Comparison of ENCODE assay signal across 18 cellular contexts in the genomic region with DNA sequence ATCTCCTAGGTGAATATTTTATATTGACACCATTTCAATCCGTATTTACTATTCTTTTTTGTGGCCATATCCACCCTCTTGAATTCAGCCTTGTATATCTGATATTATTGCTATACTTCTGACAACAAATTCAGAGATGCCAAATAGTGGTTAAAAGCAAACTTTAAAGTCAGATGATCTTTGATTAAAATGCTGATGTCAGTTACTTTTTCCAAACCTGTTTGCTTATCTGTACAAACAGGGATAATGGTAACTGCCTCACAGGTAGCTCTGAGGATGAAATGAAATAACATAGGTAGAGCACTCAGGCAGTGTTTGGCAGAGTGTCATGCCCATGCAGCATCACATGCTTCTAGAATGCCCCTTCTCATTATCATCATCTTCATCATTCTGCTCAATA. TPM values are rescaled to one million over a fixed set of nuclear protein-coding genes. Genes with fewer than 3 reads are reported as not detected.
A peak's percentile ranks its signal among the peaks of the same experiment; 100 is the strongest.
DNase-seq lines count a peak whose midpoint lies in the region; ATAC-seq, FAIRE-seq and TF ChIP-seq lines count a peak whose summit lies in the region.
"Had no signal": no experiment of that assay in that cellular context is flagged by ENCODE, and none has a peak within 500 bp of the region (broad histone marks: within the 10 kb centered on the region; RNA-seq: fewer than 3 reads in every experiment).

No MANE protein-coding gene starts in this region.

- H3K36me3 Mint-ChIP-seq in type B pancreatic cell, result peaks cover 4% of the 10 kb centered on the region
- no peaks in the 10 kb centered on the region for H3K36me3 Mint-ChIP-seq in activated T-helper 2 cell treated with anti-CD3 and anti-CD28 coated beads, Interferon-gamma antibody, Interleukin-2, Interleukin-4, amounts not matched to agents 10 μg/mL and 5 μg/mL and 100 μg/mL, durations not matched to agents 14 hours and 24 hours and 36 hours (ENCODE audit: low read depth)
- H3K36me3 Mint-ChIP-seq: CD4-positive, CD25-positive, alpha-beta regulatory T cell had no signal

- CTCF ChIA-PET in HepG2 (lab: Yijun Ruan, JAX; ENCODE audit: low intra/inter-chr PET ratio, low total read pairs), result no interaction called here

- H3K27me3 ChIP-seq in HepG2 (ENCODE audit: control insufficient read depth in 1 of 2, insufficient read depth in 2 of 2, low read length in 2 of 2), result no peaks in the 10 kb centered on the region; a peak in 1 of 5 replicates
- H3K27me3 ChIP-seq in right lobe of liver, result no peaks in the 10 kb centered on the region
- H3K27me3 ChIP-seq: BE2C had no signal

- POLR2A ChIA-PET in HepG2 (lab: Yijun Ruan, JAX), result no interaction called here

- H3K27ac ChIP-seq in HepG2 (ENCODE audit: extremely low read length, insufficient read depth, low read length), result no peak overlapping the region
- no peak overlapping the region for H3K27ac ChIP-seq in right lobe of liver
- H3K27ac ChIP-seq in VCaP, result peak overlapping the region; percentile 11; the same call in 1 of the 2 replicates
- H3K27ac ChIP-seq: GM23248 had no signal

- no peaks in the 10 kb centered on the region for H4K20me1 ChIP-seq in HepG2 (ENCODE audit: insufficient read depth, low read length)

- ATAC-seq in HepG2 (no peak), right lobe of liver (no peak), HG03280 (IDR thresholded peaks at IDR 0.05; ENCODE audit: unreplicated experiment) (no peak)

- H3K79me2 ChIP-seq in HepG2 (ENCODE audit: insufficient read depth, low read length), result no peaks in the 10 kb centered on the region

- H3K4me3 ChIP-seq in HepG2 (replicated peaks in 1 of 3; ENCODE audit: insufficient read depth in 1 of 3, low read depth in 2 of 3, low read length in 3 of 3) (no peak overlapping the region), right lobe of liver (no peak overlapping the region)
- H3K4me3 ChIP-seq: GM23248 had no signal

- peak overlapping the region; percentile 55 for H3K27ac Mint-ChIP-seq in type B pancreatic cell
- no peak overlapping the region for H3K27ac Mint-ChIP-seq in activated T-helper 2 cell treated with anti-CD3 and anti-CD28 coated beads, Interferon-gamma antibody, Interleukin-2, Interleukin-4, amounts not matched to agents 10 μg/mL and 5 μg/mL and 100 μg/mL, durations not matched to agents 14 hours and 24 hours and 36 hours
- H3K27ac Mint-ChIP-seq: HFFc6 had no signal

- H3K9ac ChIP-seq in HepG2 (ENCODE audit: insufficient read depth, low read depth, low read length), result no peak overlapping the region
- H3K9ac ChIP-seq: GM23248 had no signal

- in situ Hi-C loops in HepG2 (cut with HindIII; ENCODE audit: extremely low pct_ligation_motif_present, low pct_unique_long_range_greater_than_20kb), result no loop called here

- no peak for DNase-seq in HepG2 (ENCODE audit: low spot score)
- DNase-seq in right lobe of liver, result no peak
- no peak for DNase-seq in type B pancreatic cell (ENCODE audit: extremely low spot score, unreplicated experiment)
- no peak for DNase-seq in activated T-helper 2 cell treated with anti-CD3 and anti-CD28 coated beads, Interferon-gamma antibody, Interleukin-2, Interleukin-4, amounts not matched to agents 10 μg/mL and 5 μg/mL and 100 μg/mL, durations not matched to agents 14 hours and 24 hours and 36 hours (ENCODE audit: low spot score)
- DNase-seq: 8988T; BE2C; C1 segment of cervical spinal cord; Caco-2; CD4-positive, CD25-positive, alpha-beta regulatory T cell; GM23248; HCEC 1CT; HFFc6 had no signal

- no peak overlapping the region for H3K4me3 Mint-ChIP-seq in type B pancreatic cell
- H3K4me3 Mint-ChIP-seq in activated T-helper 2 cell treated with anti-CD3 and anti-CD28 coated beads, Interferon-gamma antibody, Interleukin-2, Interleukin-4, amounts not matched to agents 10 μg/mL and 5 μg/mL and 100 μg/mL, durations not matched to agents 14 hours and 24 hours and 36 hours (ENCODE audit: low read depth), result no peak overlapping the region
- H3K4me3 Mint-ChIP-seq: CD4-positive, CD25-positive, alpha-beta regulatory T cell; HFFc6 had no signal

- intact Hi-C loops in HepG2 (cut with micrococcal nuclease; ENCODE audit: unreplicated experiment), result no loop called here
- intact Hi-C loops in right lobe of liver (cut with DNase I), result no loop called here
- intact Hi-C loops in activated T-helper 2 cell treated with anti-CD3 and anti-CD28 coated beads, Interferon-gamma antibody, Interleukin-2, Interleukin-4, amounts not matched to agents 10 μg/mL and 5 μg/mL and 100 μg/mL, durations not matched to agents 14 hours and 24 hours and 36 hours (cut with micrococcal nuclease), result no loop called here

- H3K9me3 ChIP-seq in HepG2 (ENCODE audit: low read length) (no peaks in the 10 kb centered on the region), right lobe of liver (no peaks in the 10 kb centered on the region)
- H3K9me3 ChIP-seq: BE2C, Caco-2 had no signal

- FAIRE-seq in HepG2 (lab: Jason Lieb, UNC), result no peak
- FAIRE-seq: D721Med, G401.6, GM12891, GM19239 had no signal

- 31% methylated on average over 1 of the region's 1 CpG for WGBS in HepG2 (ENCODE audit: low lambda C conversion rate)
- 81% methylated on average over 1 of the region's 1 CpG for WGBS in right lobe of liver (ENCODE audit: insufficient coverage, low coverage, low lambda C conversion rate, missing lambda C conversion rate)

- no peak overlapping the region for H3K4me2 ChIP-seq in HepG2 (ENCODE audit: low read depth, low read length)

- H3K36me3 ChIP-seq in HepG2 (replicated peaks in 1 of 2; ENCODE audit: control insufficient read depth in 1 of 2, insufficient read depth in 2 of 2, low read length in 2 of 2) (no peaks in the 10 kb centered on the region), right lobe of liver (no peaks in the 10 kb centered on the region)
- H3K36me3 ChIP-seq: BE2C had no signal

- H3K4me1 ChIP-seq in HepG2 (ENCODE audit: insufficient read depth, low read length), result peaks cover 14% of the 10 kb centered on the region
- no peaks in the 10 kb centered on the region for H3K4me1 ChIP-seq in right lobe of liver

- TF ChIP-seq POLR2A in HepG2 (IDR thresholded peaks at IDR 0.05; ENCODE audit: insufficient read depth in 1 of 2, low read depth in 2 of 2, low read length in 2 of 2) (no peak), right lobe of liver (IDR thresholded peaks at IDR 0.05) (no peak)

- H3K9me3 Mint-ChIP-seq in type B pancreatic cell, result no peaks in the 10 kb centered on the region
- H3K9me3 Mint-ChIP-seq in activated T-helper 2 cell treated with anti-CD3 and anti-CD28 coated beads, Interferon-gamma antibody, Interleukin-2, Interleukin-4, amounts not matched to agents 10 μg/mL and 5 μg/mL and 100 μg/mL, durations not matched to agents 14 hours and 24 hours and 36 hours, result no peaks in the 10 kb centered on the region
- H3K9me3 Mint-ChIP-seq: HFFc6 had no signal

- TF ChIP-seq EP300 in HepG2 (IDR thresholded peaks at IDR 0.05; ENCODE audit: low read depth in 2 of 2, low read length in 2 of 2), result no peak
- no peak for TF ChIP-seq EP300 in HepG2 (CRISPR knock-in tag; IDR thresholded peaks at IDR 0.05; ENCODE audit: borderline replicate concordance)

- H3K4me1 Mint-ChIP-seq in type B pancreatic cell (ENCODE audit: unreplicated experiment), result peaks cover 3% of the 10 kb centered on the region
- H3K4me1 Mint-ChIP-seq in activated T-helper 2 cell treated with anti-CD3 and anti-CD28 coated beads, Interferon-gamma antibody, Interleukin-2, Interleukin-4, amounts not matched to agents 10 μg/mL and 5 μg/mL and 100 μg/mL, durations not matched to agents 14 hours and 24 hours and 36 hours (ENCODE audit: low read depth), result peaks cover 8% of the 10 kb centered on the region

- BruUV-seq in HepG2 (replicated peaks; lab: Mats Ljungman, UMichigan), result no TSS peak

- TF ChIP-seq RAD21 in HepG2 (CRISPR knock-in tag; IDR thresholded peaks at IDR 0.05), result no peak

- H3K27me3 Mint-ChIP-seq in type B pancreatic cell, result no peaks in the 10 kb centered on the region
- H3K27me3 Mint-ChIP-seq in activated T-helper 2 cell treated with anti-CD3 and anti-CD28 coated beads, Interferon-gamma antibody, Interleukin-2, Interleukin-4, amounts not matched to agents 10 μg/mL and 5 μg/mL and 100 μg/mL, durations not matched to agents 14 hours and 24 hours and 36 hours (ENCODE audit: low read depth), result peaks cover 7% of the 10 kb centered on the region

- no peak overlapping the region for H2AFZ ChIP-seq in HepG2 (ENCODE audit: low read length)
- H2AFZ ChIP-seq: GM23248 had no signal

- no peak for TF ChIP-seq CTCF in HepG2 (CRISPR knock-in tag; IDR thresholded peaks at IDR 0.05)
- no peak for TF ChIP-seq CTCF in right lobe of liver (IDR thresholded peaks at IDR 0.05)
- TF ChIP-seq CTCF in VCaP (conservative IDR thresholded peaks at IDR 0.05), result no peak
- TF ChIP-seq CTCF in type B pancreatic cell (conservative IDR thresholded peaks at IDR 0.05), result no peak

RNA-seq across cellular contexts. Expression of gene PPIL6, which starts 19.2 kb away (rescaled TPM):
- total RNA-seq in HepG2 (2016; rRNA removed; fragmentation: Illumina TruSeq; extraction: Trizol) (0.22 TPM in 1 of 2 replicates, not detected in the other), right lobe of liver (under 1 TPM in 4 of 6 experiments, not detected in 2; 0.12 to 0.42 (median 0.33) TPM), type B pancreatic cell (ENCODE audit: low replicate concordance) (3.4 and 6.1 TPM in 2 replicates)
- total RNA-seq in HepG2 (2016; cell fraction: cytosol; rRNA removed; fragmentation: Illumina TruSeq; extraction: Trizol; ENCODE audit: low read depth), result not detected in 2 replicates
- 0.16 and 0.48 TPM in 2 replicates for total RNA-seq in HepG2 (2016; cell fraction: insoluble cytoplasmic fraction; rRNA removed; fragmentation: Illumina TruSeq; extraction: Trizol)
- total RNA-seq in HepG2 (2016; cell fraction: membrane; rRNA removed; fragmentation: Illumina TruSeq; extraction: Trizol), result 0.19 TPM in 1 of 2 replicates, not detected in the other
- total RNA-seq in HepG2 (2016; cell fraction: nucleus; rRNA removed; fragmentation: Illumina TruSeq; extraction: Trizol), result not detected in 2 replicates
- polyA plus RNA-seq in HepG2 (2011; rRNA removed), result 0.01 and 0.46 TPM in 2 replicates
- polyA plus RNA-seq in HepG2 (2011; cell fraction: cytosol; rRNA removed), result 0.05 and 0.12 TPM in 2 replicates
- polyA plus RNA-seq in HepG2 (2011; cell fraction: nucleus; rRNA removed), result not detected in 2 replicates
- polyA plus RNA-seq in HepG2 (2012), result 0.11 TPM in 1 of 2 replicates, not detected in the other
- 0.31 TPM in 1 of 2 replicates, not detected in the other for polyA plus RNA-seq in HepG2 (2016; cell fraction: cytosol; fragmentation: Illumina TruSeq; extraction: Trizol; ENCODE audit: low read depth)
- polyA plus RNA-seq in HepG2 (2016; cell fraction: insoluble cytoplasmic fraction; fragmentation: Illumina TruSeq; extraction: Trizol; ENCODE audit: low read depth), result not detected in 2 replicates
- 0.13 TPM in 1 of 2 replicates, not detected in the other for polyA plus RNA-seq in HepG2 (2016; cell fraction: membrane; fragmentation: Illumina TruSeq; extraction: Trizol; ENCODE audit: low read depth)
- polyA plus RNA-seq in HepG2 (2016; cell fraction: nucleus; fragmentation: Illumina TruSeq; extraction: Trizol; ENCODE audit: insufficient read depth, low read depth), result not detected in 2 replicates
- 0.87 TPM in 1 of 2 replicates, not detected in the other for polyA minus RNA-seq in HepG2 (2011; rRNA and poly(A)+ RNA removed; ENCODE audit: low replicate concordance)
- polyA minus RNA-seq in HepG2 (2011; cell fraction: cytosol; rRNA and poly(A)+ RNA removed), result not detected in 2 replicates
- polyA minus RNA-seq in HepG2 (2011; cell fraction: nucleus; rRNA and poly(A)+ RNA removed), result not detected in 2 replicates
- 0.32 TPM in 1 of 2 replicates, not detected in the other for total RNA-seq in activated T-helper 2 cell treated with anti-CD3 and anti-CD28 coated beads, Interferon-gamma antibody, Interleukin-2, Interleukin-4, amounts not matched to agents 10 μg/mL and 5 μg/mL and 100 μg/mL, durations not matched to agents 14 hours and 24 hours and 36 hours
- total RNA-seq: Caco-2 had no signal

RNA-seq across cellular contexts. Expression of gene SMPD2, which starts 19.3 kb away (rescaled TPM):
- total RNA-seq in HepG2 (2016; rRNA removed; fragmentation: Illumina TruSeq; extraction: Trizol) (6.7 and 10.6 TPM in 2 replicates), right lobe of liver (1 to 10 TPM; 3.2 to 7.7 (median 4.0) TPM), type B pancreatic cell (ENCODE audit: low replicate concordance) (13.7 and 23.5 TPM in 2 replicates)
- 4.6 and 5.2 TPM in 2 replicates for total RNA-seq in HepG2 (2016; cell fraction: cytosol; rRNA removed; fragmentation: Illumina TruSeq; extraction: Trizol; ENCODE audit: low read depth)
- 7.4 and 12.3 TPM in 2 replicates for total RNA-seq in HepG2 (2016; cell fraction: insoluble cytoplasmic fraction; rRNA removed; fragmentation: Illumina TruSeq; extraction: Trizol)
- total RNA-seq in HepG2 (2016; cell fraction: membrane; rRNA removed; fragmentation: Illumina TruSeq; extraction: Trizol), result 8.5 and 8.7 TPM in 2 replicates
- total RNA-seq in HepG2 (2016; cell fraction: nucleus; rRNA removed; fragmentation: Illumina TruSeq; extraction: Trizol), result 12.1 and 13.9 TPM in 2 replicates
- polyA plus RNA-seq in HepG2 (2011; rRNA removed), result 5.9 and 6.9 TPM in 2 replicates
- 5.0 and 5.8 TPM in 2 replicates for polyA plus RNA-seq in HepG2 (2011; cell fraction: cytosol; rRNA removed)
- polyA plus RNA-seq in HepG2 (2011; cell fraction: nucleus; rRNA removed), result 15.0 and 17.9 TPM in 2 replicates
- 2.4 and 4.1 TPM in 2 replicates for polyA plus RNA-seq in HepG2 (2012)
- 5.7 and 6.5 TPM in 2 replicates for polyA plus RNA-seq in HepG2 (2016; cell fraction: cytosol; fragmentation: Illumina TruSeq; extraction: Trizol; ENCODE audit: low read depth)
- polyA plus RNA-seq in HepG2 (2016; cell fraction: insoluble cytoplasmic fraction; fragmentation: Illumina TruSeq; extraction: Trizol; ENCODE audit: low read depth), result 7.1 and 7.3 TPM in 2 replicates
- polyA plus RNA-seq in HepG2 (2016; cell fraction: membrane; fragmentation: Illumina TruSeq; extraction: Trizol; ENCODE audit: low read depth), result 5.9 and 8.0 TPM in 2 replicates
- polyA plus RNA-seq in HepG2 (2016; cell fraction: nucleus; fragmentation: Illumina TruSeq; extraction: Trizol; ENCODE audit: insufficient read depth, low read depth), result 13.1 and 18.5 TPM in 2 replicates
- polyA minus RNA-seq in HepG2 (2011; rRNA and poly(A)+ RNA removed; ENCODE audit: low replicate concordance), result 8.7 and 50.0 TPM in 2 replicates
- polyA minus RNA-seq in HepG2 (2011; cell fraction: cytosol; rRNA and poly(A)+ RNA removed), result 1.8 and 3.3 TPM in 2 replicates
- polyA minus RNA-seq in HepG2 (2011; cell fraction: nucleus; rRNA and poly(A)+ RNA removed), result 15.7 and 21.8 TPM in 2 replicates
- total RNA-seq in activated T-helper 2 cell treated with anti-CD3 and anti-CD28 coated beads, Interferon-gamma antibody, Interleukin-2, Interleukin-4, amounts not matched to agents 10 μg/mL and 5 μg/mL and 100 μg/mL, durations not matched to agents 14 hours and 24 hours and 36 hours, result 14.7 and 17.5 TPM in 2 replicates

RNA-seq across cellular contexts. Expression of gene MICAL1, which starts 34.4 kb away (rescaled TPM):
- 1.9 and 6.9 TPM in 2 replicates for total RNA-seq in HepG2 (2016; rRNA removed; fragmentation: Illumina TruSeq; extraction: Trizol)
- total RNA-seq in HepG2 (2016; cell fraction: cytosol; rRNA removed; fragmentation: Illumina TruSeq; extraction: Trizol; ENCODE audit: low read depth), result 1.1 and 2.9 TPM in 2 replicates
- total RNA-seq in HepG2 (2016; cell fraction: insoluble cytoplasmic fraction; rRNA removed; fragmentation: Illumina TruSeq; extraction: Trizol), result 2.2 and 7.5 TPM in 2 replicates
- 0.87 and 1.4 TPM in 2 replicates for total RNA-seq in HepG2 (2016; cell fraction: membrane; rRNA removed; fragmentation: Illumina TruSeq; extraction: Trizol)
- total RNA-seq in HepG2 (2016; cell fraction: nucleus; rRNA removed; fragmentation: Illumina TruSeq; extraction: Trizol), result 10.6 and 12.0 TPM in 2 replicates
- polyA plus RNA-seq in HepG2 (2011; rRNA removed), result 39.0 and 48.0 TPM in 2 replicates
- polyA plus RNA-seq in HepG2 (2011; cell fraction: cytosol; rRNA removed), result 6.7 and 9.8 TPM in 2 replicates
- 432 and 521 TPM in 2 replicates for polyA plus RNA-seq in HepG2 (2011; cell fraction: nucleus; rRNA removed)
- 10.5 and 18.1 TPM in 2 replicates for polyA plus RNA-seq in HepG2 (2012)
- polyA plus RNA-seq in HepG2 (2016; cell fraction: cytosol; fragmentation: Illumina TruSeq; extraction: Trizol; ENCODE audit: low read depth), result 0.25 and 0.36 TPM in 2 replicates
- 2.0 and 2.3 TPM in 2 replicates for polyA plus RNA-seq in HepG2 (2016; cell fraction: insoluble cytoplasmic fraction; fragmentation: Illumina TruSeq; extraction: Trizol; ENCODE audit: low read depth)
- polyA plus RNA-seq in HepG2 (2016; cell fraction: membrane; fragmentation: Illumina TruSeq; extraction: Trizol; ENCODE audit: low read depth), result 0.81 and 0.95 TPM in 2 replicates
- 40.3 and 54.1 TPM in 2 replicates for polyA plus RNA-seq in HepG2 (2016; cell fraction: nucleus; fragmentation: Illumina TruSeq; extraction: Trizol; ENCODE audit: insufficient read depth, low read depth)
- polyA minus RNA-seq in HepG2 (2011; rRNA and poly(A)+ RNA removed; ENCODE audit: low replicate concordance), result 6.9 and 18.4 TPM in 2 replicates
- 4.7 and 5.5 TPM in 2 replicates for polyA minus RNA-seq in HepG2 (2011; cell fraction: cytosol; rRNA and poly(A)+ RNA removed)
- polyA minus RNA-seq in HepG2 (2011; cell fraction: nucleus; rRNA and poly(A)+ RNA removed), result 36.2 and 38.4 TPM in 2 replicates
- 10 to 100 TPM in 2 of 6 experiments, 1 to 10 TPM in 4; 1.4 to 11.7 (median 5.2) TPM for total RNA-seq in right lobe of liver
- total RNA-seq in type B pancreatic cell (ENCODE audit: low replicate concordance), result 27.7 and 49.7 TPM in 2 replicates
- 47.8 and 51.8 TPM in 2 replicates for total RNA-seq in activated T-helper 2 cell treated with anti-CD3 and anti-CD28 coated beads, Interferon-gamma antibody, Interleukin-2, Interleukin-4, amounts not matched to agents 10 μg/mL and 5 μg/mL and 100 μg/mL, durations not matched to agents 14 hours and 24 hours and 36 hours

RNA-seq across cellular contexts. Expression of gene CD164, which starts 38.9 kb away (rescaled TPM):
- total RNA-seq in HepG2 (2016; rRNA removed; fragmentation: Illumina TruSeq; extraction: Trizol) (148 and 222 TPM in 2 replicates), right lobe of liver (100 to 1,000 TPM; 113 to 173 (median 150) TPM), type B pancreatic cell (ENCODE audit: low replicate concordance) (230 and 298 TPM in 2 replicates)
- 22.2 and 25.0 TPM in 2 replicates for total RNA-seq in HepG2 (2016; cell fraction: cytosol; rRNA removed; fragmentation: Illumina TruSeq; extraction: Trizol; ENCODE audit: low read depth)
- 152 and 227 TPM in 2 replicates for total RNA-seq in HepG2 (2016; cell fraction: insoluble cytoplasmic fraction; rRNA removed; fragmentation: Illumina TruSeq; extraction: Trizol)
- total RNA-seq in HepG2 (2016; cell fraction: membrane; rRNA removed; fragmentation: Illumina TruSeq; extraction: Trizol), result 57.9 and 68.8 TPM in 2 replicates
- 217 and 244 TPM in 2 replicates for total RNA-seq in HepG2 (2016; cell fraction: nucleus; rRNA removed; fragmentation: Illumina TruSeq; extraction: Trizol)
- polyA plus RNA-seq in HepG2 (2011; rRNA removed), result 257 and 293 TPM in 2 replicates
- 113 and 156 TPM in 2 replicates for polyA plus RNA-seq in HepG2 (2011; cell fraction: cytosol; rRNA removed)
- 72.2 and 82.4 TPM in 2 replicates for polyA plus RNA-seq in HepG2 (2011; cell fraction: nucleus; rRNA removed)
- 167 and 201 TPM in 2 replicates for polyA plus RNA-seq in HepG2 (2012)
- polyA plus RNA-seq in HepG2 (2016; cell fraction: cytosol; fragmentation: Illumina TruSeq; extraction: Trizol; ENCODE audit: low read depth), result 20.0 and 22.1 TPM in 2 replicates
- polyA plus RNA-seq in HepG2 (2016; cell fraction: insoluble cytoplasmic fraction; fragmentation: Illumina TruSeq; extraction: Trizol; ENCODE audit: low read depth), result 148 and 155 TPM in 2 replicates
- polyA plus RNA-seq in HepG2 (2016; cell fraction: membrane; fragmentation: Illumina TruSeq; extraction: Trizol; ENCODE audit: low read depth), result 45.6 and 50.4 TPM in 2 replicates
- 320 and 334 TPM in 2 replicates for polyA plus RNA-seq in HepG2 (2016; cell fraction: nucleus; fragmentation: Illumina TruSeq; extraction: Trizol; ENCODE audit: insufficient read depth, low read depth)
- polyA minus RNA-seq in HepG2 (2011; rRNA and poly(A)+ RNA removed; ENCODE audit: low replicate concordance), result 273 and 666 TPM in 2 replicates
- polyA minus RNA-seq in HepG2 (2011; cell fraction: cytosol; rRNA and poly(A)+ RNA removed), result 269 and 278 TPM in 2 replicates
- polyA minus RNA-seq in HepG2 (2011; cell fraction: nucleus; rRNA and poly(A)+ RNA removed), result 158 and 165 TPM in 2 replicates
- 206 and 207 TPM in 2 replicates for total RNA-seq in activated T-helper 2 cell treated with anti-CD3 and anti-CD28 coated beads, Interferon-gamma antibody, Interleukin-2, Interleukin-4, amounts not matched to agents 10 μg/mL and 5 μg/mL and 100 μg/mL, durations not matched to agents 14 hours and 24 hours and 36 hours
